Comparison of ENCODE assay signal across 11 cellular contexts in the genomic region with DNA sequence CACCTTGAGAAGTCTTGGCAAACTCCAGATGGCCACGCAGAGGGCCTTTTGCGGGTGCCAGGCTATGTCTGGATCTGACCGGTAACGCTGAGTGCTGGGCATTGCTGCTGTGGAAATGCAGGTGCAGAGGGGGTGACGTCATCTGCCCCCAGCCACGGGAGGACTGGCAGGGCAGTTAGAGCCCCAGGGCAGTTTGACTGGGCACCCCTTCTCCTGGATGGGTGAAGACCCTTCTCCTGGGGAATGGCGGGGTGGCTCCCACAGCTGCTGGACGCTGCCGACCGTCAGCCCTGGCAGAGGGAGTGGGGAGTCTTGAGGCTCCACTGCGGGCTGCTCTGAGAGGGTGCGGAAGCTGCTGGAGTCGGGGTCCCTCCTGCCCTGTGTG. TPM values are rescaled to one million over a fixed set of nuclear protein-coding genes. Genes with fewer than 3 reads are reported as not detected.
DNase-seq lines count a peak whose midpoint lies in the region; ATAC-seq, FAIRE-seq and TF ChIP-seq lines count a peak whose summit lies in the region.
"Had no signal": no experiment of that assay in that cellular context is flagged by ENCODE, and none has a peak within 500 bp of the region (broad histone marks: within the 10 kb centered on the region; RNA-seq: fewer than 3 reads in every experiment).

No MANE protein-coding gene starts in this region.

- intact Hi-C loops in ascending aorta (cut with DNase I) (loop anchor here (5.0 to 10.0 kb wide), 6 partner anchors 80 to 1458 kb away; a partner anchor contains a TSS), kidney (cut with DNase I) (no loop called here)

- ATAC-seq in HG02981 (IDR thresholded peaks at IDR 0.05; ENCODE audit: unreplicated experiment) = no peak
- no peak for ATAC-seq in HG03342 (IDR thresholded peaks at IDR 0.05; ENCODE audit: unreplicated experiment)

- H3K9ac ChIP-seq in HUES64 (ENCODE audit: low read depth, low read length) = peak overlapping the region; percentile 86
- peak overlapping the region in 1 of 2 donors; percentile 77 for H3K9ac ChIP-seq in kidney (ENCODE audit: low read length in 2 of 2)
- H3K9ac ChIP-seq in stomach smooth muscle (ENCODE audit: low read length in 2 of 2) = peak overlapping the region; percentile 66 to 74

- H3K4me3 ChIP-seq in HUES64 (ENCODE audit: low read length) = no peak overlapping the region
- H3K4me3 ChIP-seq in ascending aorta = no peak overlapping the region
- peak overlapping the region in 1 of 2 donors; percentile 8 for H3K4me3 ChIP-seq in kidney (ENCODE audit: low read length in 2 of 2)
- no peak overlapping the region for H3K4me3 ChIP-seq in stomach smooth muscle (ENCODE audit: low read length in 2 of 2)

- peaks cover 23% of the 10 kb centered on the region for H3K4me1 ChIP-seq in HUES64 (ENCODE audit: insufficient read depth, low read length)
- peaks cover 27 to 63% of the 10 kb centered on the region in 2 donors for H3K4me1 ChIP-seq in ascending aorta
- peaks cover 16 to 37% of the 10 kb centered on the region in 2 donors for H3K4me1 ChIP-seq in kidney (ENCODE audit: control insufficient read depth in 1 of 2, insufficient read depth in 1 of 2, low read depth in 1 of 2, low read length in 2 of 2)
- peaks cover 61% of the 10 kb centered on the region for H3K4me1 ChIP-seq in stomach smooth muscle (ENCODE audit: control insufficient read depth, insufficient read depth, low read length)

- DNase-seq in ascending aorta (ENCODE audit: low spot score in 2 of 2) (no peak), kidney (peak; percentile 88), cerebellum (ENCODE audit: low spot score) (no peak), A172 (ENCODE audit: low spot score) (no peak)
- DNase-seq: KBM-7, NCI-H510A had no signal

- no peaks in the 10 kb centered on the region for H3K36me3 ChIP-seq in HUES64 (ENCODE audit: insufficient read depth, low read length)
- no peaks in the 10 kb centered on the region for H3K36me3 ChIP-seq in ascending aorta
- no peaks in the 10 kb centered on the region for H3K36me3 ChIP-seq in kidney (ENCODE audit: control insufficient read depth in 1 of 2, insufficient read depth in 2 of 2, low read length in 2 of 2)
- H3K36me3 ChIP-seq in stomach smooth muscle (ENCODE audit: control insufficient read depth in 2 of 2, insufficient read depth in 2 of 2, low read length in 2 of 2) = no peaks in the 10 kb centered on the region

- TF ChIP-seq CTCF in ascending aorta (IDR thresholded peaks at IDR 0.05) = no peak
- TF ChIP-seq CTCF in kidney (IDR thresholded peaks at IDR 0.05; ENCODE audit: borderline replicate concordance, extremely low read depth, insufficient read depth) = no peak

- 85% methylated on average over 13 of the region's 13 CpGs for WGBS in HUES64

- no peak for FAIRE-seq in kidney (lab: Jason Lieb, UNC)

- no peaks in the 10 kb centered on the region for H3K9me3 ChIP-seq in HUES64 (ENCODE audit: insufficient read depth, low read depth, low read length)
- no peaks in the 10 kb centered on the region for H3K9me3 ChIP-seq in ascending aorta
- H3K9me3 ChIP-seq in kidney (ENCODE audit: control insufficient read depth in 1 of 2, low read length in 2 of 2) = no peaks in the 10 kb centered on the region
- H3K9me3 ChIP-seq in stomach smooth muscle (ENCODE audit: control insufficient read depth in 2 of 2, low read length in 2 of 2) = no peaks in the 10 kb centered on the region

- H3K27ac ChIP-seq in HUES64 (ENCODE audit: low read depth, low read length) (peak overlapping the region; percentile 75), ascending aorta (peak overlapping the region; percentile 93 to 97), kidney (ENCODE audit: low read depth in 2 of 2, low read length in 2 of 2) (peak overlapping the region; percentile 85 to 88), stomach smooth muscle (ENCODE audit: low read length) (peak overlapping the region; percentile 92)

- H3K27me3 ChIP-seq in HUES64 (ENCODE audit: insufficient read depth, low read length) = peaks cover 13% of the 10 kb centered on the region; the same call in 1 of the 2 replicates
- H3K27me3 ChIP-seq in ascending aorta = no peaks in the 10 kb centered on the region
- H3K27me3 ChIP-seq in stomach smooth muscle (ENCODE audit: control insufficient read depth in 1 of 2, insufficient read depth in 2 of 2, low read length in 2 of 2) = no peaks in the 10 kb centered on the region

RNA-seq across cellular contexts. Expression of a gene that starts 12.6 kb away (rescaled TPM):
- not detected for polyA plus RNA-seq in HUES64 (2013, experiment 1 of 2)
- polyA plus RNA-seq in HUES64 (2013, experiment 2 of 2) = not detected
- total RNA-seq in ascending aorta = not detected
- total RNA-seq in kidney = 2.9 TPM
- polyA plus RNA-seq in kidney (ENCODE audit: insufficient read depth, low read depth, low replicate concordance) = 2.3 TPM
- total RNA-seq in cerebellum = not detected
- total RNA-seq in A172 (2014; rRNA removed; shearing (Covaris generic)) = 1.3 and 2.6 TPM in 2 replicates
- total RNA-seq: activated naive CD4-positive, alpha-beta T cell treated with anti-CD3 and anti-CD28 coated beads, Interleukin-2, amount 50 U/mL, for 72 hours had no signal
